ENCODE assay signal across 11 cellular contexts in the genomic region with DNA sequence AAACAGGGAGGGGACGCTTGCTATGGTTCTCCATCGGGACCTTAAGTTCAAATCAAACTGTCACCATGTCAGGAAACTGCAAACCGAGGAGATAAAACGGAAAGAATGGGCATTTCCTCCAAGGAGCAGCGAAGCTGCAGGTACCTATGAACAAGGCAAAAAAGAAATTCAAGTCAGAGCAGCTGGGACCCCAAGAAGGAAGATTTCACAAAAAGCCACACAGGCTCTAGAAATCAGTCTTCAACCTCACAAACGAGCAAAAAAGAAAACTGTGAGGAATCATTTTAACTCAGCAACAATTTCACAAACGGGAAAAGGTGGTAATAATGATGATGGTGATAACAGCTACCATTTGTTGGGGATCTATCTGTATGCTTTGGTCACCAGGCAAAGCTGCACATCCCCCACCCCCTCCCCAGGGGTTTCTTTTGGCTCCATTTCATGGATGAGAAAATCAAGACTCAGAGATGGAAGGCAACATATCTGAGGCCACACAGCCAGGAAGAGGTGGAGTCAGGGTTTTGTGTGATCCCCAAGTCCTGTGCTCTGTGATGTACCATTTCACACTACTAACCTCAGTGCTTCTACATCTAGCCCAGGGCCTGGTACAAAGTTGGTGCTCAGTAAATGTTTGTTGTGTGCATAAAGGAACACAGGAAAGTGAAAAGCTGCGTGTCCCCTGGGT.
DNase-seq lines count a peak whose midpoint lies in the region; ATAC-seq, FAIRE-seq and TF ChIP-seq lines count a peak whose summit lies in the region.
"Had no signal": no experiment of that assay in that cellular context is flagged by ENCODE, and none has a peak within 500 bp of the region (broad histone marks: within the 10 kb centered on the region; RNA-seq: fewer than 3 reads in every experiment).

No MANE protein-coding gene starts in this region.

- H3K27ac Mint-ChIP-seq in activated T-helper 1 cell treated with anti-CD3 and anti-CD28 coated beads, Interleukin-12 subunit alpha, Interleukin-12 subunit beta, Interleukin-2, Interleukin-4 antibody, amounts not matched to agents 30 ng/mL and 10 ng/mL and 1 ng/mL, durations not matched to agents 14 hours and 24 hours and 36 hours, result peak overlapping the region; percentile 78
- no peak overlapping the region for H3K27ac Mint-ChIP-seq in chondrocyte (ENCODE audit: unreplicated experiment)

- H3K4me1 ChIP-seq in left ventricle myocardium inferior (peaks cover 97% of the 10 kb centered on the region), right lobe of liver (peaks cover 2 to 87% (median 47%) of the 10 kb centered on the region in 4 donors), tibial artery (peaks cover 8 to 93% (median 87%) of the 10 kb centered on the region in 4 donors), small intestine (ENCODE audit: control insufficient read depth in 2 of 2, insufficient read depth in 1 of 2, low read depth in 1 of 2, low read length in 1 of 2) (peaks cover 5 to 8% of the 10 kb centered on the region in 2 donors)

- no peaks in the 10 kb centered on the region for H3K27me3 Mint-ChIP-seq in activated T-helper 1 cell treated with anti-CD3 and anti-CD28 coated beads, Interleukin-12 subunit alpha, Interleukin-12 subunit beta, Interleukin-2, Interleukin-4 antibody, amounts not matched to agents 30 ng/mL and 10 ng/mL and 1 ng/mL, durations not matched to agents 14 hours and 24 hours and 36 hours (ENCODE audit: insufficient read depth)
- no peaks in the 10 kb centered on the region for H3K27me3 Mint-ChIP-seq in chondrocyte (ENCODE audit: low read depth)

- peak overlapping the region; percentile 91 for H3K27ac ChIP-seq in left ventricle myocardium inferior (replicated peaks)
- peak overlapping the region in 2 of 3 donors; percentile 89 to 91 for H3K27ac ChIP-seq in right lobe of liver
- H3K27ac ChIP-seq in tibial artery, result peak overlapping the region; percentile 48 to 94
- H3K27ac ChIP-seq in small intestine (ENCODE audit: low read depth in 1 of 2, low read length in 1 of 2), result no peak overlapping the region

- H3K4me1 Mint-ChIP-seq in activated T-helper 1 cell treated with anti-CD3 and anti-CD28 coated beads, Interleukin-12 subunit alpha, Interleukin-12 subunit beta, Interleukin-2, Interleukin-4 antibody, amounts not matched to agents 30 ng/mL and 10 ng/mL and 1 ng/mL, durations not matched to agents 14 hours and 24 hours and 36 hours (ENCODE audit: low read depth), result peaks cover 84% of the 10 kb centered on the region
- H3K4me1 Mint-ChIP-seq in chondrocyte (ENCODE audit: low read depth), result peaks cover 87% of the 10 kb centered on the region

- no peak for TF ChIP-seq POLR2A in right lobe of liver (IDR thresholded peaks at IDR 0.05)

- H3K9me3 Mint-ChIP-seq in activated T-helper 1 cell treated with anti-CD3 and anti-CD28 coated beads, Interleukin-12 subunit alpha, Interleukin-12 subunit beta, Interleukin-2, Interleukin-4 antibody, amounts not matched to agents 30 ng/mL and 10 ng/mL and 1 ng/mL, durations not matched to agents 14 hours and 24 hours and 36 hours, result no peaks in the 10 kb centered on the region
- no peaks in the 10 kb centered on the region for H3K9me3 Mint-ChIP-seq in chondrocyte (ENCODE audit: low read depth)
- H3K9me3 Mint-ChIP-seq: activated T-cell treated with anti-CD3 and anti-CD28 coated beads, Interleukin-2, amount 50 U/mL, for 4 hours had no signal

- H3K27me3 ChIP-seq in left ventricle myocardium inferior (ENCODE audit: low read depth) (no peaks in the 10 kb centered on the region), right lobe of liver (no peaks in the 10 kb centered on the region), tibial artery (no peaks in the 10 kb centered on the region), small intestine (ENCODE audit: control insufficient read depth in 2 of 2, insufficient read depth in 2 of 2, low read length in 2 of 2) (no peaks in the 10 kb centered on the region)

- H3K36me3 Mint-ChIP-seq in activated T-helper 1 cell treated with anti-CD3 and anti-CD28 coated beads, Interleukin-12 subunit alpha, Interleukin-12 subunit beta, Interleukin-2, Interleukin-4 antibody, amounts not matched to agents 30 ng/mL and 10 ng/mL and 1 ng/mL, durations not matched to agents 14 hours and 24 hours and 36 hours (ENCODE audit: low read depth), result peaks cover 11% of the 10 kb centered on the region
- no peaks in the 10 kb centered on the region for H3K36me3 Mint-ChIP-seq in chondrocyte (ENCODE audit: low read depth)

- H3K4me3 Mint-ChIP-seq in activated T-helper 1 cell treated with anti-CD3 and anti-CD28 coated beads, Interleukin-12 subunit alpha, Interleukin-12 subunit beta, Interleukin-2, Interleukin-4 antibody, amounts not matched to agents 30 ng/mL and 10 ng/mL and 1 ng/mL, durations not matched to agents 14 hours and 24 hours and 36 hours, result peak overlapping the region; percentile 35
- H3K4me3 Mint-ChIP-seq in chondrocyte (ENCODE audit: unreplicated experiment), result no peak overlapping the region
- H3K4me3 Mint-ChIP-seq: activated T-cell treated with anti-CD3 and anti-CD28 coated beads, Interleukin-2, amount 50 U/mL, for 4 hours had no signal

- no peak for FAIRE-seq in small intestine (lab: Jason Lieb, UNC)

- H3K36me3 ChIP-seq in left ventricle myocardium inferior (no peaks in the 10 kb centered on the region), right lobe of liver (no peaks in the 10 kb centered on the region), tibial artery (no peaks in the 10 kb centered on the region), small intestine (ENCODE audit: control insufficient read depth in 2 of 2, insufficient read depth in 2 of 2, low read length in 2 of 2) (no peaks in the 10 kb centered on the region)

- TF ChIP-seq CTCF in left ventricle myocardium inferior (IDR thresholded peaks at IDR 0.05; ENCODE audit: borderline replicate concordance) (no peak), right lobe of liver (IDR thresholded peaks at IDR 0.05) (no peak), tibial artery (IDR thresholded peaks at IDR 0.05) (no peak), chondrocyte (IDR thresholded peaks at IDR 0.05) (no peak)

- H3K9me3 ChIP-seq in left ventricle myocardium inferior (replicated peaks), result no peaks in the 10 kb centered on the region
- no peaks in the 10 kb centered on the region for H3K9me3 ChIP-seq in right lobe of liver
- H3K9me3 ChIP-seq in tibial artery, result no peaks in the 10 kb centered on the region
- H3K9me3 ChIP-seq in small intestine (ENCODE audit: control insufficient read depth, low read depth), result no peaks in the 10 kb centered on the region

- intact Hi-C loops in left ventricle myocardium inferior (cut with micrococcal nuclease), result no loop called here
- intact Hi-C loops in cardiac septum (cut with DNase I), result no loop called here
- intact Hi-C loops in activated T-helper 1 cell treated with anti-CD3 and anti-CD28 coated beads, Interleukin-12 subunit alpha, Interleukin-12 subunit beta, Interleukin-2, Interleukin-4 antibody, amounts not matched to agents 30 ng/mL and 10 ng/mL and 1 ng/mL, durations not matched to agents 14 hours and 24 hours and 36 hours (cut with micrococcal nuclease), result loop anchor here (1.0 to 5.0 kb wide), 3 partner anchors 15 to 46 kb away; no protein-coding TSS in a partner anchor
- intact Hi-C loops in right lobe of liver (cut with DNase I), result no loop called here
- intact Hi-C loops in tibial artery (cut with DNase I; ENCODE audit: low total_unique reads), result no loop called here

- DNase-seq in left ventricle myocardium inferior (no peak), cardiac septum (ENCODE audit: low spot score) (no peak), right lobe of liver (no peak), tibial artery (no peak), small intestine (no peak), chondrocyte (ENCODE audit: low spot score) (no peak)
- peak; percentile 20 for DNase-seq in activated T-helper 1 cell treated with anti-CD3 and anti-CD28 coated beads, Interleukin-12 subunit alpha, Interleukin-12 subunit beta, Interleukin-2, Interleukin-4 antibody, amounts not matched to agents 30 ng/mL and 10 ng/mL and 1 ng/mL, durations not matched to agents 14 hours and 24 hours and 36 hours (ENCODE audit: low spot score)
- DNase-seq: activated T-cell treated with anti-CD3 and anti-CD28 coated beads, Interleukin-2, amount 50 U/mL, for 4 hours; EL; NCI-H1417 treated with DMSO at 0.1 percent for 48 hours had no signal

- WGBS in right lobe of liver (ENCODE audit: insufficient coverage, low coverage, low lambda C conversion rate, missing lambda C conversion rate), result 28% methylated on average over 8 of the region's 8 CpGs
- 57 to 70% (median 65%) methylated on average over 8 of the region's 8 CpGs for WGBS in small intestine, 3 donors

- H3K4me3 ChIP-seq in left ventricle myocardium inferior (no peak overlapping the region), right lobe of liver (no peak overlapping the region), tibial artery (no peak overlapping the region), small intestine (ENCODE audit: low read depth in 1 of 2, low read length in 2 of 2) (no peak overlapping the region)

- ATAC-seq in right lobe of liver, result no peak
- ATAC-seq in GM21717 (IDR thresholded peaks at IDR 0.05; ENCODE audit: unreplicated experiment), result no peak

Comparison
In these comparisons a context has a peak if more than half of its experiments do, and no peak if none do; other contexts are left out.
1. H3K27ac ChIP-seq: peak in left ventricle myocardium inferior (single experiment), right lobe of liver (2 of 3) and tibial artery (2 of 2); none in small intestine (0 of 2).